In the genomic region with DNA sequence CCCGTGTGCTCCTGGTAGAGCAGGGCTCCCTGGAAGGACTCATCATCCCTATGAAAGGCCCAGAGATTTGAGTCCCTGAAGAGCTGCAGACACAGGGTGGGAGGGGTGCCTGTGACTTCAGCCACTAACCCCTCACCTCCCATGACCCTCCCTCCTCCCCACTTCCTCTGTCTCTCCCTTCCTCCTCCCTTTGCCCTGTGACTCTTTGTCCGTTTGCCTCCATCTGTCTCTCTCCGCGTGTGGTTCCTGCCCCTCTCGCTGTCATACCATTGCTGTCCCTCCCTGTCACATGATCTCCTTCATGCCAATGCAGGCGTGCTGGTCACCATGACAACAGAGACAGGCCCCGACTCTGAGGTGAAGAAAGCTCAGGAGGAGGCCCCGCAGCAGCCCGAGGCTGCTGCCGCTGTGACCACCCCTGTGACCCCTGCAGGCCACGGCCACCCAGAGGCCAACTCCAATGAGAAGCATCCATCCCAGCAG, we compare ENCODE assay signal across 9 cellular contexts. TPM values are rescaled to one million over a fixed set of nuclear protein-coding genes. Genes with fewer than 3 reads are reported as not detected.
DNase-seq lines count a peak whose midpoint lies in the region; ATAC-seq and TF ChIP-seq lines count a peak whose summit lies in the region.
"Had no signal": no experiment of that assay in that cellular context is flagged by ENCODE, and none has a peak within 500 bp of the region (broad histone marks: within the 10 kb centered on the region; RNA-seq: fewer than 3 reads in every experiment).

No MANE protein-coding gene starts in this region.

- H3K27ac ChIP-seq in adrenal gland (peak overlapping the region in 4 of 5 donors; percentile 24 to 89 (median 74)), left lung (no peak overlapping the region), breast epithelium (no peak overlapping the region), tibial artery (no peak overlapping the region)

- no peak overlapping the region for H3K4me3 ChIP-seq in adrenal gland
- no peak overlapping the region for H3K4me3 ChIP-seq in left lung
- H3K4me3 ChIP-seq in breast epithelium, result no peak overlapping the region
- no peak overlapping the region for H3K4me3 ChIP-seq in tibial artery
- H3K4me3 ChIP-seq: mucosa of descending colon had no signal

- DNase-seq in CD14-positive monocyte (ENCODE audit: low spot score), result peak; percentile 78
- peak; percentile 27 for DNase-seq in M059J (ENCODE audit: low read depth)
- DNase-seq in adrenal gland, result peak; percentile 54 to 88 (median 81)
- DNase-seq in left lung, result peak in 1 of 2 donors; percentile 13
- no peak for DNase-seq in breast epithelium (ENCODE audit: low spot score in 2 of 2)
- DNase-seq in epidermal melanocyte (ENCODE audit: insufficient read length, low spot score), result no peak
- DNase-seq in tibial artery, result no peak

- peaks cover 5% of the 10 kb centered on the region for H3K4me1 Mint-ChIP-seq in CD14-positive monocyte

- intact Hi-C loops in CD14-positive monocyte (cut with micrococcal nuclease) (no loop called here), adrenal gland (cut with DNase I) (no loop called here), left lung (cut with DNase I) (no loop called here), breast epithelium (cut with DNase I; ENCODE audit: low total_unique reads) (no loop called here), tibial artery (cut with DNase I; ENCODE audit: low total_unique reads) (no loop called here)

- H3K27ac Mint-ChIP-seq in CD14-positive monocyte, result peak overlapping the region in 1 of 7 donors; percentile 55

- H3K27me3 Mint-ChIP-seq in CD14-positive monocyte (ENCODE audit: low read depth in 3 of 3), result peaks cover 2 to 16% (median 7%) of the 10 kb centered on the region in 3 donors

- peak in 1 of 2 donors; percentile 24 for TF ChIP-seq POLR2A in adrenal gland (IDR thresholded peaks at IDR 0.05)
- no peak for TF ChIP-seq POLR2A in breast epithelium (IDR thresholded peaks at IDR 0.05)

- 10 to 23% (median 14%) methylated on average over 11 of the region's 11 CpGs for WGBS in adrenal gland, 4 donors

- H3K27me3 ChIP-seq in adrenal gland (no peaks in the 10 kb centered on the region), left lung (no peaks in the 10 kb centered on the region), breast epithelium (no peaks in the 10 kb centered on the region), tibial artery (no peaks in the 10 kb centered on the region)

- peaks cover 0 to 35% of the 10 kb centered on the region in 2 donors for H3K36me3 ChIP-seq in adrenal gland (replicated peaks in 1 of 2)
- peaks cover 0 to 7% of the 10 kb centered on the region in 2 donors for H3K36me3 ChIP-seq in left lung
- peaks cover 4% of the 10 kb centered on the region for H3K36me3 ChIP-seq in breast epithelium
- H3K36me3 ChIP-seq in tibial artery, result peaks cover 0 to 46% (median 29%) of the 10 kb centered on the region in 3 donors

- H3K9me3 Mint-ChIP-seq in CD14-positive monocyte, result no peaks in the 10 kb centered on the region

- H3K4me3 Mint-ChIP-seq in CD14-positive monocyte, result no peak overlapping the region

- H3K9me3 ChIP-seq in adrenal gland (replicated peaks in 1 of 3) (no peaks in the 10 kb centered on the region), left lung (no peaks in the 10 kb centered on the region), breast epithelium (no peaks in the 10 kb centered on the region), tibial artery (no peaks in the 10 kb centered on the region)
- H3K9me3 ChIP-seq: mucosa of descending colon had no signal

- no peaks in the 10 kb centered on the region for H3K36me3 Mint-ChIP-seq in CD14-positive monocyte

- peaks cover 16 to 44% of the 10 kb centered on the region in 2 donors for H3K4me1 ChIP-seq in adrenal gland (replicated peaks in 1 of 2)
- H3K4me1 ChIP-seq in left lung, result no peaks in the 10 kb centered on the region
- H3K4me1 ChIP-seq in breast epithelium, result no peaks in the 10 kb centered on the region
- peaks cover 0 to 3% (median 0%) of the 10 kb centered on the region in 4 donors for H3K4me1 ChIP-seq in tibial artery

- ATAC-seq in left lung, result peak; percentile 21
- ATAC-seq in GM21528 (IDR thresholded peaks at IDR 0.05; ENCODE audit: low FRiP score, unreplicated experiment), result no peak
- ATAC-seq: mucosa of descending colon had no signal

- TF ChIP-seq CTCF in CD14-positive monocyte (IDR thresholded peaks at IDR 0.05) (no peak), adrenal gland (IDR thresholded peaks at IDR 0.05) (no peak), left lung (IDR thresholded peaks at IDR 0.05) (no peak), breast epithelium (IDR thresholded peaks at IDR 0.05) (no peak), tibial artery (IDR thresholded peaks at IDR 0.05) (no peak)

RNA-seq across cellular contexts. Expression of gene EPB41L1, which starts 19.0 kb away (rescaled TPM):
- polyA plus RNA-seq in CD14-positive monocyte, result not detected
- total RNA-seq in M059J (2014; rRNA removed; shearing (Covaris generic)), result 20.1 and 34.9 TPM in 2 replicates
- 100 to 1,000 TPM; 105 to 813 (median 190) TPM for total RNA-seq in adrenal gland
- polyA plus RNA-seq in adrenal gland, result 1,000 to 10,000 TPM in 1 of 3 donors, 10 to 100 TPM in 2; 29.8 to 1,154 (median 46.8) TPM
- total RNA-seq in left lung, result 10 to 100 TPM; 41.5 to 80.1 TPM
- total RNA-seq in breast epithelium, result 10 to 100 TPM; 37.0 to 66.4 (median 43.7) TPM

Comparison
In these comparisons a context has a peak if more than half of its experiments do, and no peak if none do; other contexts are left out.
1. DNase-seq: peak in CD14-positive monocyte (single experiment), M059J (single experiment) and adrenal gland (7 of 7); none in breast epithelium (0 of 2), epidermal melanocyte (single experiment) and tibial artery (0 of 2).
2. H3K27ac ChIP-seq: peak in adrenal gland (4 of 5); none in left lung (0 of 2), breast epithelium (0 of 2) and tibial artery (0 of 2).